8 cellular contexts compared by ENCODE assay signal in genomic region chr4:151324449-151325319, GRCh38. TPM values are rescaled to one million over a fixed set of nuclear protein-coding genes. Genes with fewer than 3 reads are reported as not detected.
DNase-seq lines count a peak whose midpoint lies in the region; ATAC-seq and TF ChIP-seq lines count a peak whose summit lies in the region.

No MANE protein-coding gene starts in this region.

- ATAC-seq in natural killer cell treated with Interleukin-12 subunit alpha and Interleukin-12 subunit beta and Interleukin-15 and Interleukin-18, amount 100 ng/mL, for 72 hours, result peak; percentile 36 to 43
- ATAC-seq in natural killer cell (no peak), T-helper 17 cell (no peak), HG03095 (IDR thresholded peaks at IDR 0.05; ENCODE audit: unreplicated experiment) (no peak), HG03571 (IDR thresholded peaks at IDR 0.05; ENCODE audit: unreplicated experiment) (no peak)

- peaks cover 5% of the 10 kb centered on the region for H3K36me3 Mint-ChIP-seq in natural killer cell treated with Interleukin-12 subunit alpha and Interleukin-12 subunit beta and Interleukin-15 and Interleukin-18, amount 100 ng/mL, for 72 hours
- H3K36me3 Mint-ChIP-seq in natural killer cell, result no peaks in the 10 kb centered on the region
- peaks cover 4% of the 10 kb centered on the region for H3K36me3 Mint-ChIP-seq in T-helper 17 cell (ENCODE audit: low read depth)

- peaks cover 42 to 53% of the 10 kb centered on the region in 2 donors for H3K27me3 Mint-ChIP-seq in natural killer cell treated with Interleukin-12 subunit alpha and Interleukin-12 subunit beta and Interleukin-15 and Interleukin-18, amount 100 ng/mL, for 72 hours
- H3K27me3 Mint-ChIP-seq in natural killer cell (ENCODE audit: low read depth in 2 of 2) (peaks cover 27 to 50% of the 10 kb centered on the region in 2 donors), T-helper 17 cell (peaks cover 70% of the 10 kb centered on the region)

- peak in 1 of 2 donors; percentile 31 for TF ChIP-seq EP300 in tibial nerve (IDR thresholded peaks at IDR 0.05)

- no peak for TF ChIP-seq POLR2A in esophagus squamous epithelium (IDR thresholded peaks at IDR 0.05)
- no peak for TF ChIP-seq POLR2A in tibial nerve (IDR thresholded peaks at IDR 0.05)

- H3K4me1 ChIP-seq in esophagus squamous epithelium, result peaks cover 10 to 58% (median 13%) of the 10 kb centered on the region in 3 donors
- H3K4me1 ChIP-seq in tibial nerve, result peaks cover 0 to 43% (median 9%) of the 10 kb centered on the region in 4 donors

- no peaks in the 10 kb centered on the region for H3K36me3 ChIP-seq in esophagus squamous epithelium
- no peaks in the 10 kb centered on the region for H3K36me3 ChIP-seq in tibial nerve

- H3K27me3 ChIP-seq in esophagus squamous epithelium (peaks cover 0 to 13% (median 0%) of the 10 kb centered on the region in 4 donors), tibial nerve (no peaks in the 10 kb centered on the region)

- no peak overlapping the region for H3K27ac Mint-ChIP-seq in natural killer cell treated with Interleukin-12 subunit alpha and Interleukin-12 subunit beta and Interleukin-15 and Interleukin-18, amount 100 ng/mL, for 72 hours
- no peak overlapping the region for H3K27ac Mint-ChIP-seq in natural killer cell
- H3K27ac Mint-ChIP-seq in T-helper 17 cell, result no peak overlapping the region

- H3K27ac ChIP-seq in esophagus squamous epithelium (peak overlapping the region; percentile 89 to 96 (median 92)), tibial nerve (peak overlapping the region; percentile 89 to 97 (median 92))

- 10 to 13% methylated on average over 20 to 22 of the region's 57 CpGs for WGBS in esophagus squamous epithelium, 2 donors
- WGBS in tibial nerve, 2 donors, result 1 to 5% methylated on average over 29 to 42 of the region's 57 CpGs

- intact Hi-C loops in natural killer cell (cut with micrococcal nuclease), result no loop called here
- intact Hi-C loops in esophagus squamous epithelium (cut with DNase I), result no loop called here

- no peak overlapping the region for H3K4me3 Mint-ChIP-seq in natural killer cell treated with Interleukin-12 subunit alpha and Interleukin-12 subunit beta and Interleukin-15 and Interleukin-18, amount 100 ng/mL, for 72 hours
- H3K4me3 Mint-ChIP-seq in natural killer cell, result no peak overlapping the region
- H3K4me3 Mint-ChIP-seq in T-helper 17 cell, result peak overlapping the region; percentile 73

- DNase-seq in natural killer cell treated with Interleukin-12 subunit alpha and Interleukin-12 subunit beta and Interleukin-15 and Interleukin-18, amount 100 ng/mL, for 72 hours (ENCODE audit: low spot score), result no peak
- DNase-seq in natural killer cell, result no peak
- DNase-seq in T-helper 17 cell, result no peak
- DNase-seq in esophagus squamous epithelium (lab: John Stamatoyannopoulos, UW), result no peak
- peak; percentile 61 for DNase-seq in mucosa of gallbladder (ENCODE audit: low spot score)
- peak in 1 of 2 donors; percentile 17 for DNase-seq in tibial nerve (ENCODE audit: low spot score in 2 of 2)

- peak overlapping the region; percentile 75 to 94 (median 84) for H3K4me3 ChIP-seq in esophagus squamous epithelium
- peak overlapping the region; percentile 63 to 94 (median 79) for H3K4me3 ChIP-seq in tibial nerve

- H3K9me3 ChIP-seq in T-helper 17 cell (ENCODE audit: control insufficient read depth, low read length, poor library complexity, severe bottlenecking) (no peaks in the 10 kb centered on the region), esophagus squamous epithelium (no peaks in the 10 kb centered on the region), tibial nerve (no peaks in the 10 kb centered on the region)

- H3K9me3 Mint-ChIP-seq in natural killer cell treated with Interleukin-12 subunit alpha and Interleukin-12 subunit beta and Interleukin-15 and Interleukin-18, amount 100 ng/mL, for 72 hours, result no peaks in the 10 kb centered on the region
- no peaks in the 10 kb centered on the region for H3K9me3 Mint-ChIP-seq in natural killer cell

- no peak for TF ChIP-seq CTCF in natural killer cell (IDR thresholded peaks at IDR 0.05)
- TF ChIP-seq CTCF in esophagus squamous epithelium (IDR thresholded peaks at IDR 0.05), result no peak
- no peak for TF ChIP-seq CTCF in tibial nerve (IDR thresholded peaks at IDR 0.05)

- peaks cover 0 to 2% of the 10 kb centered on the region in 2 donors for H3K4me1 Mint-ChIP-seq in natural killer cell treated with Interleukin-12 subunit alpha and Interleukin-12 subunit beta and Interleukin-15 and Interleukin-18, amount 100 ng/mL, for 72 hours (ENCODE audit: low read depth in 2 of 2)
- H3K4me1 Mint-ChIP-seq in natural killer cell, result no peaks in the 10 kb centered on the region
- peaks cover 5% of the 10 kb centered on the region for H3K4me1 Mint-ChIP-seq in T-helper 17 cell

RNA-seq across cellular contexts. Expression of gene SH3D19, which starts 0.7 kb away (rescaled TPM):
- total RNA-seq in natural killer cell treated with Interleukin-12 subunit alpha and Interleukin-12 subunit beta and Interleukin-15 and Interleukin-18, amount 100 ng/mL, for 72 hours, result not detected
- total RNA-seq in natural killer cell, result under 1 TPM in 1 of 3 donors, not detected in 2; 0.13 TPM
- not detected for total RNA-seq in T-helper 17 cell
- total RNA-seq in esophagus squamous epithelium, result 100 to 1,000 TPM in 1 of 4 donors, 10 to 100 TPM in 3; 35.1 to 113 (median 38.6) TPM
- total RNA-seq in mucosa of gallbladder, result 136 TPM
- total RNA-seq in tibial nerve, result 100 to 1,000 TPM; 159 to 290 (median 244) TPM

RNA-seq across cellular contexts. Expression of gene PRSS48, which starts 47.7 kb away (rescaled TPM):
- total RNA-seq in natural killer cell treated with Interleukin-12 subunit alpha and Interleukin-12 subunit beta and Interleukin-15 and Interleukin-18, amount 100 ng/mL, for 72 hours, result not detected
- total RNA-seq in natural killer cell (not detected), T-helper 17 cell (not detected), esophagus squamous epithelium (not detected), mucosa of gallbladder (not detected), tibial nerve (not detected)

Comparison
In these comparisons a context has a peak if more than half of its experiments do, and no peak if none do; other contexts are left out.
1. ATAC-seq: peak in natural killer cell treated with Interleukin-12 subunit alpha and Interleukin-12 subunit beta and Interleukin-15 and Interleukin-18, amount 100 ng/mL, for 72 hours (2 of 2); none in natural killer cell (0 of 3), T-helper 17 cell (single experiment), HG03095 (single experiment) and HG03571 (single experiment).
2. RNA of gene SH3D19, which starts 0.7 kb away (total RNA-seq): 159 to 290 TPM in tibial nerve, 136 TPM in mucosa of gallbladder (single experiment) and 35.1 to 113 TPM in esophagus squamous epithelium; not detected in natural killer cell treated with Interleukin-12 subunit alpha and Interleukin-12 subunit beta and Interleukin-15 and Interleukin-18, amount 100 ng/mL, for 72 hours, 0.13 TPM in natural killer cell and not detected in T-helper 17 cell; every median in the first group is over 10 times any median in the second.